Comparison of ENCODE assay signal across 25 cellular contexts in genomic region chr1:221415626-221416025, GRCh38.
A peak's percentile ranks its signal among the peaks of the same experiment; 100 is the strongest.
DNase-seq lines count a peak whose midpoint lies in the region; ATAC-seq, FAIRE-seq and TF ChIP-seq lines count a peak whose summit lies in the region.
"Had no signal": no experiment of that assay in that cellular context is flagged by ENCODE, and none has a peak within 500 bp of the region (broad histone marks: within the 10 kb centered on the region; RNA-seq: fewer than 3 reads in every experiment).

No MANE protein-coding gene starts in this region.

- H3K27ac ChIP-seq in right lobe of liver (no peak overlapping the region), HepG2 (ENCODE audit: extremely low read length, insufficient read depth, low read length) (no peak overlapping the region), gastroesophageal sphincter (no peak overlapping the region)

- H3K27me3 ChIP-seq in right lobe of liver (no peaks in the 10 kb centered on the region), HepG2 (ENCODE audit: control insufficient read depth in 1 of 2, insufficient read depth in 2 of 2, low read length in 2 of 2) (no peaks in the 10 kb centered on the region), bronchial epithelial cell (ENCODE audit: control insufficient read depth, insufficient read depth, low read length) (no peaks in the 10 kb centered on the region), gastroesophageal sphincter (no peaks in the 10 kb centered on the region)
- H3K27me3 ChIP-seq: MG63 had no signal

- H3K27me3 Mint-ChIP-seq in activated T-cell treated with anti-CD3 and anti-CD28 coated beads, Interleukin-2, amount 50 U/mL, for 4 hours (ENCODE audit: low read depth): peaks cover 18% of the 10 kb centered on the region

- no peak overlapping the region for H3K9ac ChIP-seq in HepG2 (ENCODE audit: insufficient read depth, low read depth, low read length)
- H3K9ac ChIP-seq: SK-N-SH had no signal

- TF ChIP-seq CTCF in right lobe of liver (IDR thresholded peaks at IDR 0.05) (no peak), HepG2 (CRISPR knock-in tag; IDR thresholded peaks at IDR 0.05) (no peak), bronchial epithelial cell (IDR thresholded peaks at IDR 0.05; ENCODE audit: insufficient read depth, low read length, severe bottlenecking) (no peak), gastroesophageal sphincter (IDR thresholded peaks at IDR 0.05) (no peak)

- TF ChIP-seq POLR2A in right lobe of liver (IDR thresholded peaks at IDR 0.05) (no peak), HepG2 (IDR thresholded peaks at IDR 0.05; ENCODE audit: insufficient read depth in 1 of 2, low read depth in 2 of 2, low read length in 2 of 2) (no peak), gastroesophageal sphincter (IDR thresholded peaks at IDR 0.05) (no peak)

- H3K36me3 Mint-ChIP-seq in activated T-cell treated with anti-CD3 and anti-CD28 coated beads, Interleukin-2, amount 50 U/mL, for 4 hours (ENCODE audit: insufficient read depth): no peaks in the 10 kb centered on the region
- H3K36me3 Mint-ChIP-seq: CD14-positive monocyte had no signal

- H3K4me1 Mint-ChIP-seq in activated T-cell treated with anti-CD3 and anti-CD28 coated beads, Interleukin-2, amount 50 U/mL, for 4 hours (ENCODE audit: low read depth): no peaks in the 10 kb centered on the region
- H3K4me1 Mint-ChIP-seq: B cell, CD14-positive monocyte had no signal

- no peaks in the 10 kb centered on the region for H3K79me2 ChIP-seq in HepG2 (ENCODE audit: insufficient read depth, low read length)

- H3K9me3 Mint-ChIP-seq in activated T-cell treated with anti-CD3 and anti-CD28 coated beads, Interleukin-2, amount 50 U/mL, for 4 hours: no peaks in the 10 kb centered on the region

- no peaks in the 10 kb centered on the region for H3K9me3 ChIP-seq in right lobe of liver
- no peaks in the 10 kb centered on the region; the same call in none of the 2 replicates for H3K9me3 ChIP-seq in HepG2 (ENCODE audit: low read length)
- no peaks in the 10 kb centered on the region for H3K9me3 ChIP-seq in gastroesophageal sphincter
- H3K9me3 ChIP-seq: MG63, SK-N-SH had no signal

- CTCF ChIA-PET in HepG2 (lab: Yijun Ruan, JAX; ENCODE audit: low intra/inter-chr PET ratio, low total read pairs): no interaction called here

- in situ Hi-C loops in HepG2 (cut with HindIII; ENCODE audit: extremely low pct_ligation_motif_present, low pct_unique_long_range_greater_than_20kb): no loop called here

- DNase-seq in right lobe of liver (no peak), HepG2 (ENCODE audit: low spot score) (no peak), bronchial epithelial cell (ENCODE audit: low read depth) (peak; percentile 49), left lobe of liver (ENCODE audit: low spot score) (no peak), MV-4-11 (lab: John Stamatoyannopoulos, UW) (no peak)
- no peak for DNase-seq in activated T-cell treated with anti-CD3 and anti-CD28 coated beads, Interleukin-2, amount 50 U/mL, for 4 hours
- DNase-seq: EL; GF-D8; Karpas-422; MG63; NCI-H1092; NCI-H1436; NCI-H1930; NCI-H226; NCI-H510A treated with DMSO at 0.1 percent for 48 hours; NCI-H748 treated with DMSO at 0.1 percent for 48 hours; NK-92 treated with Interleukin-12 subunit alpha and Interleukin-12 subunit beta, amount 100 ng/mL, for 24 hours; SIG-M5; SK-N-SH had no signal

- no peak overlapping the region for H3K4me3 Mint-ChIP-seq in activated T-cell treated with anti-CD3 and anti-CD28 coated beads, Interleukin-2, amount 50 U/mL, for 4 hours
- H3K4me3 Mint-ChIP-seq: B cell, CD14-positive monocyte had no signal

- intact Hi-C loops in right lobe of liver (cut with DNase I): no loop called here
- intact Hi-C loops in HepG2 (cut with micrococcal nuclease; ENCODE audit: unreplicated experiment): no loop called here

- no peak overlapping the region for H2AFZ ChIP-seq in HepG2 (ENCODE audit: low read length)

- 53% methylated on average over 2 of the region's 2 CpGs for WGBS in right lobe of liver (ENCODE audit: insufficient coverage, low coverage, low lambda C conversion rate, missing lambda C conversion rate)
- 1% methylated on average over 2 of the region's 2 CpGs for WGBS in HepG2 (ENCODE audit: low lambda C conversion rate)
- WGBS in gastroesophageal sphincter (ENCODE audit: low coverage in 1 of 2), 2 donors: 77 to 78% methylated on average over 2 of the region's 2 CpGs

- FAIRE-seq in HepG2 (lab: Jason Lieb, UNC) (no peak), bronchial epithelial cell (lab: Jason Lieb, UNC) (no peak)
- FAIRE-seq: A204.1, H54 had no signal

- no TSS peak for BruUV-seq in HepG2 (replicated peaks; lab: Mats Ljungman, UMichigan)

- POLR2A ChIA-PET in HepG2 (lab: Yijun Ruan, JAX): no interaction called here

- no peak overlapping the region for H3K4me2 ChIP-seq in HepG2 (ENCODE audit: low read depth, low read length)
- H3K4me2 ChIP-seq: SK-N-SH had no signal

- H3K4me1 ChIP-seq in right lobe of liver (no peaks in the 10 kb centered on the region), HepG2 (ENCODE audit: insufficient read depth, low read length) (no peaks in the 10 kb centered on the region), gastroesophageal sphincter (peaks cover 6 to 15% (median 7%) of the 10 kb centered on the region in 3 donors)

- H3K36me3 ChIP-seq in right lobe of liver: no peaks in the 10 kb centered on the region
- H3K36me3 ChIP-seq in HepG2 (replicated peaks in 1 of 2; ENCODE audit: control insufficient read depth in 1 of 2, insufficient read depth in 2 of 2, low read length in 2 of 2): no peaks in the 10 kb centered on the region
- no peaks in the 10 kb centered on the region for H3K36me3 ChIP-seq in bronchial epithelial cell (ENCODE audit: control insufficient read depth, insufficient read depth, low read length)
- no peaks in the 10 kb centered on the region for H3K36me3 ChIP-seq in gastroesophageal sphincter
- H3K36me3 ChIP-seq: MG63 had no signal

- no peaks in the 10 kb centered on the region for H4K20me1 ChIP-seq in HepG2 (ENCODE audit: insufficient read depth, low read length)

- H3K4me3 ChIP-seq in right lobe of liver: no peak overlapping the region
- H3K4me3 ChIP-seq in HepG2 (replicated peaks in 1 of 3; ENCODE audit: insufficient read depth in 1 of 3, low read depth in 2 of 3, low read length in 3 of 3): no peak overlapping the region
- H3K4me3 ChIP-seq in bronchial epithelial cell (ENCODE audit: low read depth, low read length): no peak overlapping the region
- H3K4me3 ChIP-seq in gastroesophageal sphincter: no peak overlapping the region
- H3K4me3 ChIP-seq: MG63 had no signal

- TF ChIP-seq EP300 in HepG2 (IDR thresholded peaks at IDR 0.05; ENCODE audit: low read depth in 2 of 2, low read length in 2 of 2): no peak
- TF ChIP-seq EP300 in HepG2 (CRISPR knock-in tag; IDR thresholded peaks at IDR 0.05; ENCODE audit: borderline replicate concordance): no peak
- TF ChIP-seq EP300 in gastroesophageal sphincter (IDR thresholded peaks at IDR 0.05): no peak

- ATAC-seq in right lobe of liver (peak; percentile 40 to 87 (median 72)), HepG2 (no peak), left lobe of liver (peak; percentile 17), gastroesophageal sphincter (no peak)
- ATAC-seq in activated T-cell treated with anti-CD3 and anti-CD28 coated beads, Interleukin-2, amount 50 U/mL, for 4 hours: no peak
- ATAC-seq: Panc1 had no signal

- no peak for TF ChIP-seq RAD21 in HepG2 (CRISPR knock-in tag; IDR thresholded peaks at IDR 0.05)

TF ChIP-seq in HepG2, 621 proteins besides CTCF, POLR2A, EP300 and RAD21:
- TF ChIP-seq HOXD1 (CRISPR knock-in tag; IDR thresholded peaks at IDR 0.05): no peak
- no peak for TF ChIP-seq HNF4G (IDR thresholded peaks at IDR 0.05; ENCODE audit: borderline replicate concordance, low read depth, low read length)
- TF ChIP-seq HNF4G (CRISPR knock-in tag; IDR thresholded peaks at IDR 0.05; ENCODE audit: borderline replicate concordance, low read depth): no peak
- TF ChIP-seq HOXA9 (CRISPR knock-in tag; IDR thresholded peaks at IDR 0.05; ENCODE audit: borderline replicate concordance): no peak
- no peak for TF ChIP-seq MZF1 (CRISPR knock-in tag; IDR thresholded peaks at IDR 0.05; ENCODE audit: borderline replicate concordance)
- TF ChIP-seq SMAD9 (CRISPR knock-in tag; IDR thresholded peaks at IDR 0.05): no peak
- TF ChIP-seq SAFB2 (CRISPR knock-in tag; IDR thresholded peaks at IDR 0.05; ENCODE audit: borderline replicate concordance, low read depth): no peak
- TF ChIP-seq AGO1 (IDR thresholded peaks at IDR 0.05; ENCODE audit: low read depth, low read length, poor library complexity, severe bottlenecking): no peak
- no peak for TF ChIP-seq SKI (IDR thresholded peaks at IDR 0.05; ENCODE audit: partially characterized antibody)
- TF ChIP-seq, protein P1, sequence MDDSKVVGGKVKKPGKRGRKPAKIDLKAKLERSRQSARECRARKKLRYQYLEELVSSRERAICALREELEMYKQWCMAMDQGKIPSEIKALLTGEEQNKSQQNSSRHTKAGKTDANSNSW (CRISPR knock-in tag; IDR thresholded peaks at IDR 0.05; ENCODE audit: borderline replicate concordance): no peak
- TF ChIP-seq ZFP62 (CRISPR knock-in tag; IDR thresholded peaks at IDR 0.05): no peak

Comparison
In these comparisons a context has a peak if more than half of its experiments do, and no peak if none do; other contexts are left out.
1. ATAC-seq: peak in right lobe of liver (4 of 4) and left lobe of liver (single experiment); none in HepG2 (single experiment), gastroesophageal sphincter (single experiment) and activated T-cell treated with anti-CD3 and anti-CD28 coated beads, Interleukin-2, amount 50 U/mL, for 4 hours (0 of 2).